Comparison of ENCODE assay signal across 8 cellular contexts in genomic region chr1:91732291-91732953, GRCh38.
DNase-seq lines count a peak whose midpoint lies in the region; ATAC-seq and TF ChIP-seq lines count a peak whose summit lies in the region.

No MANE protein-coding gene starts in this region.

- intact Hi-C loops in Caco-2 (cut with micrococcal nuclease; ENCODE audit: unreplicated experiment), result no loop called here

- no peak for TF ChIP-seq EP300 in upper lobe of left lung (IDR thresholded peaks at IDR 0.05)

- 67 to 69% methylated on average over 10 to 12 of the region's 12 CpGs for WGBS in upper lobe of left lung, 2 donors

- H3K27ac Mint-ChIP-seq in Caco-2 (ENCODE audit: unreplicated experiment), result no peak overlapping the region

- H3K27me3 Mint-ChIP-seq in Caco-2 (ENCODE audit: insufficient read depth, unreplicated experiment), result no peaks in the 10 kb centered on the region

- peaks cover 16% of the 10 kb centered on the region for H3K4me1 Mint-ChIP-seq in Caco-2 (ENCODE audit: low read depth, unreplicated experiment)

- POLR2A ChIA-PET in Caco-2 (lab: Charles Lee), result no interaction called here

- H3K4me3 ChIP-seq in Caco-2 (ENCODE audit: low read depth, low read length) (no peak overlapping the region), upper lobe of left lung (no peak overlapping the region)

- no peaks in the 10 kb centered on the region for H3K9me3 ChIP-seq in Caco-2
- no peaks in the 10 kb centered on the region for H3K9me3 ChIP-seq in upper lobe of left lung

- TF ChIP-seq CTCF in Caco-2 (IDR thresholded peaks at IDR 0.05; ENCODE audit: insufficient read depth in 1 of 2, low read depth in 1 of 2, low read length in 1 of 2, severe bottlenecking in 1 of 2, unreplicated experiment in 1 of 2) (no peak), upper lobe of left lung (IDR thresholded peaks at IDR 0.05) (no peak)

- no peaks in the 10 kb centered on the region for H3K9me3 Mint-ChIP-seq in Caco-2 (ENCODE audit: unreplicated experiment)

- H3K4me1 ChIP-seq in Caco-2 (peaks cover 33% of the 10 kb centered on the region), upper lobe of left lung (peaks cover 35 to 50% (median 45%) of the 10 kb centered on the region in 4 donors)

- H3K27me3 ChIP-seq in Caco-2 (replicated peaks; ENCODE audit: control insufficient read depth, insufficient read depth, low read length) (no peaks in the 10 kb centered on the region), upper lobe of left lung (no peaks in the 10 kb centered on the region)

- peaks cover 5% of the 10 kb centered on the region for H3K36me3 Mint-ChIP-seq in Caco-2 (ENCODE audit: insufficient read depth, unreplicated experiment)

- no TSS peak for BruUV-seq in Caco-2 (replicated peaks; lab: Mats Ljungman, UMichigan)

- H3K27ac ChIP-seq in upper lobe of left lung, result peak overlapping the region; percentile 28 to 67 (median 54)

- peak; percentile 43 for ATAC-seq in HG03025 (IDR thresholded peaks at IDR 0.05; ENCODE audit: low FRiP score, unreplicated experiment)
- ATAC-seq in upper lobe of left lung (ENCODE audit: low FRiP score in 2 of 2), result peak; percentile 23 to 61
- ATAC-seq in HG02840 (IDR thresholded peaks at IDR 0.05; ENCODE audit: low FRiP score, unreplicated experiment), result no peak
- no peak for ATAC-seq in GM19328 (IDR thresholded peaks at IDR 0.05; ENCODE audit: unreplicated experiment)
- ATAC-seq in GM19035 (IDR thresholded peaks at IDR 0.05; ENCODE audit: unreplicated experiment), result no peak

- H3K36me3 ChIP-seq in Caco-2 (ENCODE audit: control insufficient read depth, insufficient read depth, low read length), result no peaks in the 10 kb centered on the region
- H3K36me3 ChIP-seq in upper lobe of left lung, result peaks cover 0 to 34% (median 4%) of the 10 kb centered on the region in 4 donors

- CTCF ChIA-PET in Caco-2 (lab: Charles Lee), result no interaction called here

- DNase-seq in Caco-2, result peak; percentile 8 to 37
- DNase-seq in activated CD8-positive, alpha-beta memory T cell treated with anti-CD3 and anti-CD28 coated beads, Interleukin-2, amount 50 U/mL, for 48 hours, result peak; percentile 69
- peak; percentile 84 for DNase-seq in kidney glomerular epithelial cell (lab: John Stamatoyannopoulos, UW)
- DNase-seq in upper lobe of left lung, result no peak

- no peak for TF ChIP-seq POLR2A in upper lobe of left lung (IDR thresholded peaks at IDR 0.05)

- H3K4me3 Mint-ChIP-seq in Caco-2 (ENCODE audit: unreplicated experiment), result no peak overlapping the region

Comparison
In these comparisons a context has a peak if more than half of its experiments do, and no peak if none do; other contexts are left out.
1. DNase-seq: peak in Caco-2 (2 of 2), activated CD8-positive, alpha-beta memory T cell treated with anti-CD3 and anti-CD28 coated beads, Interleukin-2, amount 50 U/mL, for 48 hours (single experiment) and kidney glomerular epithelial cell (single experiment); none in upper lobe of left lung (0 of 2).
2. ATAC-seq: peak in HG03025 (single experiment) and upper lobe of left lung (2 of 2); none in HG02840 (single experiment), GM19328 (single experiment) and GM19035 (single experiment).